In the genomic region with DNA sequence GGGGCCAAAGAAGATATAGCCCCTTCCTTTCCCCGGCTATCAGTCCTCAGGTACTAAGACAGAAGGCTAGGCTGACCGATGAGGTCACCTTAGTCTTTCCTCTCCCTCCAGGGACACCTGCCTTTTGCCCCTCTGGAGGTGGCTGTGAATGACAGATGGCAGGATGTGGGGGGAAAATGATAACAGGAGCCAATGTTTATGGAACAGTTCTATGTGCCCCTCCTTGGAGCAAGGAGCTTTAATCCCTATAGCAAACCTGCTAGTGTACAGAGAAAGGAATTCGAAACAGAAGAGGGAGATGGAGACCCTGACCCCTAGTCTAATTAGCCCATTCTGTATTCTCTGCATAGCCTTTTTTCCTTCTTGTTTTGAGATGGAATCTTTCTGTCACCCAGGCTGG, we compare ENCODE assay signal across 1 cellular context.
TF ChIP-seq lines count a peak whose summit lies in the region.

No MANE protein-coding gene starts in this region.

TF ChIP-seq in HepG2, 621 proteins besides CTCF, POLR2A, EP300 and RAD21 (continued from another document and continues in another):
- TF ChIP-seq, protein P1, sequence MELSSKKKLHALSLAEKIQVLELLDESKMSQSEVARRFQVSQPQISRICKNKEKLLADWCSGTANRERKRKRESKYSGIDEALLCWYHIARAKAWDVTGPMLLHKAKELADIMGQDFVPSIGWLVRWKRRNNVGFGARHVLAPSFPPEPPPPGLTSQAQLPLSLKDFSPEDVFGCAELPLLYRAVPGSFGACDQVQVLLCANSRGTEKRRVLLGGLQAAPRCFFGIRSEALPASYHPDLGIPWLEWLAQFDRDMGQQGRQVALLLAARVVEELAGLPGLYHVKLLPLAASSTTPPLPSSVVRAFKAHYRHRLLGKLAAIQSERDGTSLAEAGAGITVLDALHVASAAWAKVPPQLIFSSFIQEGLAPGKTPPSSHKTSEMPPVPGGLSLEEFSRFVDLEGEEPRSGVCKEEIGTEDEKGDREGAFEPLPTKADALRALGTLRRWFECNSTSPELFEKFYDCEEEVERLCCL (CRISPR knock-in tag; IDR thresholded peaks at IDR 0.05; ENCODE audit: borderline replicate concordance), result no peak
- no peak for TF ChIP-seq ZNF768 (CRISPR knock-in tag; IDR thresholded peaks at IDR 0.05)
- TF ChIP-seq MED1 (CRISPR knock-in tag; IDR thresholded peaks at IDR 0.05), result peak; percentile 93
- no peak for TF ChIP-seq ZNF33A (CRISPR knock-in tag; IDR thresholded peaks at IDR 0.05; ENCODE audit: borderline replicate concordance)
- TF ChIP-seq ZBTB7B (CRISPR knock-in tag; IDR thresholded peaks at IDR 0.05), result 0 out of 2 replicates have a peak, but pooled peaks have one; percentile 34
- TF ChIP-seq ZMAT3 (CRISPR knock-in tag; conservative IDR thresholded peaks at IDR 0.05), result no peak; the same call in 1 of the 2 replicates
- TF ChIP-seq, protein P2, sequence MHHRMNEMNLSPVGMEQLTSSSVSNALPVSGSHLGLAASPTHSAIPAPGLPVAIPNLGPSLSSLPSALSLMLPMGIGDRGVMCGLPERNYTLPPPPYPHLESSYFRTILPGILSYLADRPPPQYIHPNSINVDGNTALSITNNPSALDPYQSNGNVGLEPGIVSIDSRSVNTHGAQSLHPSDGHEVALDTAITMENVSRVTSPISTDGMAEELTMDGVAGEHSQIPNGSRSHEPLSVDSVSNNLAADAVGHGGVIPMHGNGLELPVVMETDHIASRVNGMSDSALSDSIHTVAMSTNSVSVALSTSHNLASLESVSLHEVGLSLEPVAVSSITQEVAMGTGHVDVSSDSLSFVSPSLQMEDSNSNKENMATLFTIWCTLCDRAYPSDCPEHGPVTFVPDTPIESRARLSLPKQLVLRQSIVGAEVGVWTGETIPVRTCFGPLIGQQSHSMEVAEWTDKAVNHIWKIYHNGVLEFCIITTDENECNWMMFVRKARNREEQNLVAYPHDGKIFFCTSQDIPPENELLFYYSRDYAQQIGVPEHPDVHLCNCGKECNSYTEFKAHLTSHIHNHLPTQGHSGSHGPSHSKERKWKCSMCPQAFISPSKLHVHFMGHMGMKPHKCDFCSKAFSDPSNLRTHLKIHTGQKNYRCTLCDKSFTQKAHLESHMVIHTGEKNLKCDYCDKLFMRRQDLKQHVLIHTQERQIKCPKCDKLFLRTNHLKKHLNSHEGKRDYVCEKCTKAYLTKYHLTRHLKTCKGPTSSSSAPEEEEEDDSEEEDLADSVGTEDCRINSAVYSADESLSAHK (CRISPR knock-in tag; IDR thresholded peaks at IDR 0.05; ENCODE audit: borderline replicate concordance), result no peak
- TF ChIP-seq ZFYVE20 (CRISPR knock-in tag; IDR thresholded peaks at IDR 0.05; ENCODE audit: borderline replicate concordance, low read depth), result no peak
- TF ChIP-seq ZNF329 (CRISPR knock-in tag; IDR thresholded peaks at IDR 0.05; ENCODE audit: low read depth), result no peak
- TF ChIP-seq, protein P3, sequence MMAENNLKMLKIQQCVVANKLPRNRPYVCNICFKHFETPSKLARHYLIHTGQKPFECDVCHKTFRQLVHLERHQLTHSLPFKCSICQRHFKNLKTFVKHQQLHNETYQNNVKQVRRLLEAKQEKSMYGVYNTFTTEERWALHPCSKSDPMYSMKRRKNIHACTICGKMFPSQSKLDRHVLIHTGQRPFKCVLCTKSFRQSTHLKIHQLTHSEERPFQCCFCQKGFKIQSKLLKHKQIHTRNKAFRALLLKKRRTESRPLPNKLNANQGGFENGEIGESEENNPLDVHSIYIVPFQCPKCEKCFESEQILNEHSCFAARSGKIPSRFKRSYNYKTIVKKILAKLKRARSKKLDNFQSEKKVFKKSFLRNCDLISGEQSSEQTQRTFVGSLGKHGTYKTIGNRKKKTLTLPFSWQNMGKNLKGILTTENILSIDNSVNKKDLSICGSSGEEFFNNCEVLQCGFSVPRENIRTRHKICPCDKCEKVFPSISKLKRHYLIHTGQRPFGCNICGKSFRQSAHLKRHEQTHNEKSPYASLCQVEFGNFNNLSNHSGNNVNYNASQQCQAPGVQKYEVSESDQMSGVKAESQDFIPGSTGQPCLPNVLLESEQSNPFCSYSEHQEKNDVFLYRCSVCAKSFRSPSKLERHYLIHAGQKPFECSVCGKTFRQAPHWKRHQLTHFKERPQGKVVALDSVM (CRISPR knock-in tag; IDR thresholded peaks at IDR 0.05), result no peak
- TF ChIP-seq, protein P4, sequence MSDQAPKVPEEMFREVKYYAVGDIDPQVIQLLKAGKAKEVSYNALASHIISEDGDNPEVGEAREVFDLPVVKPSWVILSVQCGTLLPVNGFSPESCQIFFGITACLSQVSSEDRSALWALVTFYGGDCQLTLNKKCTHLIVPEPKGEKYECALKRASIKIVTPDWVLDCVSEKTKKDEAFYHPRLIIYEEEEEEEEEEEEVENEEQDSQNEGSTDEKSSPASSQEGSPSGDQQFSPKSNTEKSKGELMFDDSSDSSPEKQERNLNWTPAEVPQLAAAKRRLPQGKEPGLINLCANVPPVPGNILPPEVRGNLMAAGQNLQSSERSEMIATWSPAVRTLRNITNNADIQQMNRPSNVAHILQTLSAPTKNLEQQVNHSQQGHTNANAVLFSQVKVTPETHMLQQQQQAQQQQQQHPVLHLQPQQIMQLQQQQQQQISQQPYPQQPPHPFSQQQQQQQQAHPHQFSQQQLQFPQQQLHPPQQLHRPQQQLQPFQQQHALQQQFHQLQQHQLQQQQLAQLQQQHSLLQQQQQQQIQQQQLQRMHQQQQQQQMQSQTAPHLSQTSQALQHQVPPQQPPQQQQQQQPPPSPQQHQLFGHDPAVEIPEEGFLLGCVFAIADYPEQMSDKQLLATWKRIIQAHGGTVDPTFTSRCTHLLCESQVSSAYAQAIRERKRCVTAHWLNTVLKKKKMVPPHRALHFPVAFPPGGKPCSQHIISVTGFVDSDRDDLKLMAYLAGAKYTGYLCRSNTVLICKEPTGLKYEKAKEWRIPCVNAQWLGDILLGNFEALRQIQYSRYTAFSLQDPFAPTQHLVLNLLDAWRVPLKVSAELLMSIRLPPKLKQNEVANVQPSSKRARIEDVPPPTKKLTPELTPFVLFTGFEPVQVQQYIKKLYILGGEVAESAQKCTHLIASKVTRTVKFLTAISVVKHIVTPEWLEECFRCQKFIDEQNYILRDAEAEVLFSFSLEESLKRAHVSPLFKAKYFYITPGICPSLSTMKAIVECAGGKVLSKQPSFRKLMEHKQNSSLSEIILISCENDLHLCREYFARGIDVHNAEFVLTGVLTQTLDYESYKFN (CRISPR knock-in tag; conservative IDR thresholded peaks at IDR 0.05), result peak; percentile 61
- no peak for TF ChIP-seq PRPF4 (IDR thresholded peaks at IDR 0.05; ENCODE audit: low read depth, low read length, poor library complexity, severe bottlenecking)
- no peak for TF ChIP-seq NFIC (IDR thresholded peaks at IDR 0.05; ENCODE audit: low read length)
- TF ChIP-seq ZNF17 (CRISPR knock-in tag; IDR thresholded peaks at IDR 0.05), result no peak
- TF ChIP-seq ZSCAN9 (CRISPR knock-in tag; IDR thresholded peaks at IDR 0.05; ENCODE audit: borderline replicate concordance), result no peak
- TF ChIP-seq HNRNPH1 (optimal IDR thresholded peaks at IDR 0.05; ENCODE audit: low read depth, low read length), result no peak
- TF ChIP-seq MATR3 (CRISPR knock-in tag; IDR thresholded peaks at IDR 0.05), result no peak
- TF ChIP-seq ZNF652 (CRISPR knock-in tag; IDR thresholded peaks at IDR 0.05; ENCODE audit: borderline replicate concordance, low read depth), result no peak
- TF ChIP-seq, protein P5, sequence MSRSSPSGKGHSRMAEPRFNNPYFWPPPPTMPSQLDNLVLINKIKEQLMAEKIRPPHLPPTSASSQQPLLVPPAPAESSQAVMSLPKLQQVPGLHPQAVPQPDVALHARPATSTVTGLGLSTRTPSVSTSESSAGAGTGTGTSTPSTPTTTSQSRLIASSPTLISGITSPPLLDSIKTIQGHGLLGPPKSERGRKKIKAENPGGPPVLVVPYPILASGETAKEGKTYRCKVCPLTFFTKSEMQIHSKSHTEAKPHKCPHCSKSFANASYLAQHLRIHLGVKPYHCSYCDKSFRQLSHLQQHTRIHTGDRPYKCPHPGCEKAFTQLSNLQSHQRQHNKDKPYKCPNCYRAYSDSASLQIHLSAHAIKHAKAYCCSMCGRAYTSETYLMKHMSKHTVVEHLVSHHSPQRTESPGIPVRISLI (CRISPR knock-in tag; IDR thresholded peaks at IDR 0.05; ENCODE audit: borderline replicate concordance), result no peak; the same call in 1 of the 2 replicates
- TF ChIP-seq PCBP1 (IDR thresholded peaks at IDR 0.05; ENCODE audit: borderline replicate concordance, low read depth, low read length), result no peak
- TF ChIP-seq BRCA1 (CRISPR knock-in tag; IDR thresholded peaks at IDR 0.05), result no peak
- TF ChIP-seq, protein P6, sequence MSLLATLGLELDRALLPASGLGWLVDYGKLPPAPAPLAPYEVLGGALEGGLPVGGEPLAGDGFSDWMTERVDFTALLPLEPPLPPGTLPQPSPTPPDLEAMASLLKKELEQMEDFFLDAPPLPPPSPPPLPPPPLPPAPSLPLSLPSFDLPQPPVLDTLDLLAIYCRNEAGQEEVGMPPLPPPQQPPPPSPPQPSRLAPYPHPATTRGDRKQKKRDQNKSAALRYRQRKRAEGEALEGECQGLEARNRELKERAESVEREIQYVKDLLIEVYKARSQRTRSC (CRISPR knock-in tag; IDR thresholded peaks at IDR 0.05; ENCODE audit: low read depth), result no peak
- TF ChIP-seq, protein P7, sequence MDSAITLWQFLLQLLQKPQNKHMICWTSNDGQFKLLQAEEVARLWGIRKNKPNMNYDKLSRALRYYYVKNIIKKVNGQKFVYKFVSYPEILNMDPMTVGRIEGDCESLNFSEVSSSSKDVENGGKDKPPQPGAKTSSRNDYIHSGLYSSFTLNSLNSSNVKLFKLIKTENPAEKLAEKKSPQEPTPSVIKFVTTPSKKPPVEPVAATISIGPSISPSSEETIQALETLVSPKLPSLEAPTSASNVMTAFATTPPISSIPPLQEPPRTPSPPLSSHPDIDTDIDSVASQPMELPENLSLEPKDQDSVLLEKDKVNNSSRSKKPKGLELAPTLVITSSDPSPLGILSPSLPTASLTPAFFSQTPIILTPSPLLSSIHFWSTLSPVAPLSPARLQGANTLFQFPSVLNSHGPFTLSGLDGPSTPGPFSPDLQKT (CRISPR knock-in tag; IDR thresholded peaks at IDR 0.05; ENCODE audit: borderline replicate concordance), result no peak
- no peak for TF ChIP-seq ZNF773 (CRISPR knock-in tag; IDR thresholded peaks at IDR 0.05; ENCODE audit: borderline replicate concordance)
- TF ChIP-seq, protein P8, sequence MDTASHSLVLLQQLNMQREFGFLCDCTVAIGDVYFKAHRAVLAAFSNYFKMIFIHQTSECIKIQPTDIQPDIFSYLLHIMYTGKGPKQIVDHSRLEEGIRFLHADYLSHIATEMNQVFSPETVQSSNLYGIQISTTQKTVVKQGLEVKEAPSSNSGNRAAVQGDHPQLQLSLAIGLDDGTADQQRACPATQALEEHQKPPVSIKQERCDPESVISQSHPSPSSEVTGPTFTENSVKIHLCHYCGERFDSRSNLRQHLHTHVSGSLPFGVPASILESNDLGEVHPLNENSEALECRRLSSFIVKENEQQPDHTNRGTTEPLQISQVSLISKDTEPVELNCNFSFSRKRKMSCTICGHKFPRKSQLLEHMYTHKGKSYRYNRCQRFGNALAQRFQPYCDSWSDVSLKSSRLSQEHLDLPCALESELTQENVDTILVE (CRISPR knock-in tag; IDR thresholded peaks at IDR 0.05), result no peak
- no peak for TF ChIP-seq SP1 (IDR thresholded peaks at IDR 0.05)
- TF ChIP-seq SP1 (CRISPR knock-in tag; IDR thresholded peaks at IDR 0.05), result no peak
- TF ChIP-seq ARHGAP35 (CRISPR knock-in tag; IDR thresholded peaks at IDR 0.05; ENCODE audit: borderline replicate concordance), result no peak
- no peak for TF ChIP-seq KLF13 (CRISPR knock-in tag; IDR thresholded peaks at IDR 0.05)
- TF ChIP-seq XRCC5 (optimal IDR thresholded peaks at IDR 0.05; ENCODE audit: low read length), result no peak
- 0 out of 2 replicates have a peak, but pooled peaks have one; percentile 42 for TF ChIP-seq MIXL1 (CRISPR knock-in tag; IDR thresholded peaks at IDR 0.05)
- no peak for TF ChIP-seq SRSF4 (IDR thresholded peaks at IDR 0.05; ENCODE audit: low read depth, low read length, poor library complexity, severe bottlenecking)
- peak; percentile 30; the same call in 1 of the 2 replicates for TF ChIP-seq RXRB (CRISPR knock-in tag; IDR thresholded peaks at IDR 0.05; ENCODE audit: borderline replicate concordance)
- no peak for TF ChIP-seq MZF1 (CRISPR knock-in tag; IDR thresholded peaks at IDR 0.05; ENCODE audit: borderline replicate concordance)
- peak; percentile 34; the same call in 1 of the 2 replicates for TF ChIP-seq HNF4A (CRISPR knock-in tag; IDR thresholded peaks at IDR 0.05)
- TF ChIP-seq KDM4B (CRISPR knock-in tag; IDR thresholded peaks at IDR 0.05), result no peak
- TF ChIP-seq, protein P9, sequence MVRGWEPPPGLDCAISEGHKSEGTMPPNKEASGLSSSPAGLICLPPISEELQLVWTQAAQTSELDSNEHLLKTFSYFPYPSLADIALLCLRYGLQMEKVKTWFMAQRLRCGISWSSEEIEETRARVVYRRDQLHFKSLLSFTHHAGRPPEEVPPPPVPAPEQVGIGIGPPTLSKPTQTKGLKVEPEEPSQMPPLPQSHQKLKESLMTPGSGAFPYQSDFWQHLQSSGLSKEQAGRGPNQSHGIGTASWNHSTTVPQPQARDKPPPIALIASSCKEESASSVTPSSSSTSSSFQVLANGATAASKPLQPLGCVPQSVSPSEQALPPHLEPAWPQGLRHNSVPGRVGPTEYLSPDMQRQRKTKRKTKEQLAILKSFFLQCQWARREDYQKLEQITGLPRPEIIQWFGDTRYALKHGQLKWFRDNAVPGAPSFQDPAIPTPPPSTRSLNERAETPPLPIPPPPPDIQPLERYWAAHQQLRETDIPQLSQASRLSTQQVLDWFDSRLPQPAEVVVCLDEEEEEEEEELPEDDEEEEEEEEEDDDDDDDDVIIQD (CRISPR knock-in tag; IDR thresholded peaks at IDR 0.05; ENCODE audit: low read depth), result no peak
- TF ChIP-seq ZNF891 (CRISPR knock-in tag; IDR thresholded peaks at IDR 0.05), result no peak
- TF ChIP-seq, protein P10, sequence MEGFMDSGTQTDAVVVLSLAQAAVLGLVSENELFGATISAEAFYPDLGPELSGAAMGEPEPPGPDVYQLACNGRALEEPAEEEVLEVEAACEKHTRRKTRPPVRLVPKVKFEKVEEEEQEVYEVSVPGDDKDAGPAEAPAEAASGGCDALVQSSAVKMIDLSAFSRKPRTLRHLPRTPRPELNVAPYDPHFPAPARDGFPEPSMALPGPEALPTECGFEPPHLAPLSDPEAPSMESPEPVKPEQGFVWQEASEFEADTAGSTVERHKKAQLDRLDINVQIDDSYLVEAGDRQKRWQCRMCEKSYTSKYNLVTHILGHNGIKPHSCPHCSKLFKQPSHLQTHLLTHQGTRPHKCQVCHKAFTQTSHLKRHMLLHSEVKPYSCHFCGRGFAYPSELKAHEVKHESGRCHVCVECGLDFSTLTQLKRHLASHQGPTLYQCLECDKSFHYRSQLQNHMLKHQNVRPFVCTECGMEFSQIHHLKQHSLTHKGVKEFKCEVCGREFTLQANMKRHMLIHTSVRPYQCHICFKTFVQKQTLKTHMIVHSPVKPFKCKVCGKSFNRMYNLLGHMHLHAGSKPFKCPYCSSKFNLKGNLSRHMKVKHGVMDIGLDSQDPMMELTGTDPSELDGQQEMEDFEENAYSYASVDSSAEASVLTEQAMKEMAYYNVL (CRISPR knock-in tag; IDR thresholded peaks at IDR 0.05; ENCODE audit: borderline replicate concordance), result peak; percentile 77; the same call in 1 of the 2 replicates
- TF ChIP-seq, protein P11, sequence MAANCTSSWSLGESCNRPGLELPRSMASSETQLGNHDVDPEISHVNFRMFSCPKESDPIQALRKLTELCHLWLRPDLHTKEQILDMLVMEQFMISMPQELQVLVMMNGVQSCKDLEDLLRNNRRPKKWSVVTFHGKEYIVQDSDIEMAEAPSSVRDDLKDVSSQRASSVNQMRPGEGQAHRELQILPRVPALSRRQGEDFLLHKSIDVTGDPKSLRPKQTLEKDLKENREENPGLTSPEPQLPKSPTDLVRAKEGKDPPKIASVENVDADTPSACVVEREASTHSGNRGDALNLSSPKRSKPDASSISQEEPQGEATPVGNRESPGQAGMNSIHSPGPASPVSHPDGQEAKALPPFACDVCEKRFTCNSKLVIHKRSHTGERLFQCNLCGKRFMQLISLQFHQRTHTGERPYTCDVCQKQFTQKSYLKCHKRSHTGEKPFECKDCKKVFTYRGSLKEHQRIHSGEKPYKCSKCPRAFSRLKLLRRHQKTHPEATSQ (CRISPR knock-in tag; IDR thresholded peaks at IDR 0.05; ENCODE audit: borderline replicate concordance), result no peak
- TF ChIP-seq NFATC3 (CRISPR knock-in tag; IDR thresholded peaks at IDR 0.05), result no peak
- TF ChIP-seq REXO4 (CRISPR knock-in tag; IDR thresholded peaks at IDR 0.05; ENCODE audit: borderline replicate concordance), result no peak
